Comparison of ENCODE assay signal across 20 cellular contexts in the genomic region with DNA sequence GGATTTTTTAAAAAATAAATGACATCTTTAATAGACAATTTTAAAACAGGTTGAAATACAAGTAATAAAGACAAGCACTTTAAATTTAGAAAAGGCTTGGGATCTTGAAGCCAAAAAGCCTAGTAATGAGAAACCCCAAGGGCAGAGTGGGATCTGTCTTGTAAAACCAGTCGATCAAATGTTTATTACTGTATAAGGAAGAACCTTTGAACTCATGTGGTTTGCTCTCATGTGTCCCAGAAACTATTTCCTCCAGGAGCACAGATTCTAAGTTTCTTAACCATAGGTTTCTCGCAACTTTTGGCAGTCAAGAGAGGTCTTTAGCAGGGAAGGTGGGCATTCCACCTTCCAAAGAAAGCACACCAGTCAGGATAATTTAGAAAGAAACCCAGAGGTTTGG.
DNase-seq lines count a peak whose midpoint lies in the region; ATAC-seq, FAIRE-seq and TF ChIP-seq lines count a peak whose summit lies in the region.
"Had no signal": no experiment of that assay in that cellular context is flagged by ENCODE, and none has a peak within 500 bp of the region (broad histone marks: within the 10 kb centered on the region; RNA-seq: fewer than 3 reads in every experiment).

No MANE protein-coding gene starts in this region.

- H3K4me3 ChIP-seq in breast epithelium (no peak overlapping the region), bronchial epithelial cell (ENCODE audit: low read depth, low read length) (no peak overlapping the region), keratinocyte (ENCODE audit: control insufficient read depth in 2 of 3, extremely low read depth in 1 of 3, insufficient read depth in 2 of 3, low read depth in 1 of 3, low read length in 3 of 3) (no peak overlapping the region), vagina (no peak overlapping the region), MM.1S (ENCODE audit: low read length) (no peak overlapping the region)
- H3K4me3 ChIP-seq: Peyer's patch had no signal

- no peaks in the 10 kb centered on the region for H4K20me1 ChIP-seq in keratinocyte (ENCODE audit: control insufficient read depth, extremely low read depth, insufficient read depth, low read length)
- H4K20me1 ChIP-seq in MM.1S (ENCODE audit: insufficient read depth, low read length): no peaks in the 10 kb centered on the region

- no peak overlapping the region for H2AFZ ChIP-seq in keratinocyte (ENCODE audit: control insufficient read depth, low read length)
- no peak overlapping the region for H2AFZ ChIP-seq in MM.1S (ENCODE audit: low read length)

- no peak for FAIRE-seq in bronchial epithelial cell (lab: Jason Lieb, UNC)
- no peak for FAIRE-seq in keratinocyte (lab: Jason Lieb, UNC)
- FAIRE-seq: G401.6, GM12892, H1 had no signal

- H3K27ac Mint-ChIP-seq in MCF 10A (ENCODE audit: low read depth, unreplicated experiment): peak overlapping the region; percentile 42
- H3K27ac Mint-ChIP-seq in stimulated activated memory B cell treated with anti-CD40 and anti-IgM and Interleukin-4, amounts not matched to agents 10 μg/mL and 1 μg/mL and 100 μg/mL, for 72 hours: no peak overlapping the region
- H3K27ac Mint-ChIP-seq: CD14-positive monocyte, HFFc6 had no signal

- H3K9me3 ChIP-seq in breast epithelium (no peaks in the 10 kb centered on the region), keratinocyte (ENCODE audit: control insufficient read depth, low read depth, low read length) (no peaks in the 10 kb centered on the region), vagina (no peaks in the 10 kb centered on the region), MM.1S (replicated peaks; ENCODE audit: insufficient read depth, low read length) (no peaks in the 10 kb centered on the region)
- H3K9me3 ChIP-seq: Caco-2, Peyer's patch had no signal

- TF ChIP-seq POLR2A in breast epithelium (IDR thresholded peaks at IDR 0.05) (no peak), vagina (IDR thresholded peaks at IDR 0.05) (no peak)

- no peak overlapping the region for H3K27ac ChIP-seq in breast epithelium
- no peak overlapping the region for H3K27ac ChIP-seq in keratinocyte (ENCODE audit: control insufficient read depth, insufficient read depth, low read length)
- peak overlapping the region; percentile 28 for H3K27ac ChIP-seq in vagina
- H3K27ac ChIP-seq in MM.1S (ENCODE audit: low read length): no peak overlapping the region
- H3K27ac ChIP-seq: Peyer's patch had no signal

- BruUV-seq in MCF 10A (replicated peaks; lab: Mats Ljungman, UMichigan): no TSS peak

- H3K9ac ChIP-seq in keratinocyte (ENCODE audit: control insufficient read depth, extremely low read depth, insufficient read depth, low read length) (no peak overlapping the region), MM.1S (ENCODE audit: low read length) (no peak overlapping the region)

- H3K9me2 ChIP-seq in MM.1S (replicated peaks; ENCODE audit: insufficient read depth, low read length): no peaks in the 10 kb centered on the region

- DNase-seq in MCF 10A (ENCODE audit: unreplicated experiment) (peak; percentile 19), breast epithelium (ENCODE audit: low spot score in 2 of 2) (no peak), bronchial epithelial cell (ENCODE audit: low read depth) (peak; percentile 31), keratinocyte (ENCODE audit: low read depth, low spot score) (no peak), vagina (ENCODE audit: extremely low spot score in 2 of 2) (no peak), medulla oblongata (ENCODE audit: extremely low spot score) (no peak), MM.1S (no peak)
- DNase-seq: Caco-2, DMS53, HFFc6, NCI-H1436 treated with DMSO at 0.1 percent for 48 hours, NCI-H345, Peyer's patch, SHP77 had no signal

- no peaks in the 10 kb centered on the region for H3K36me3 Mint-ChIP-seq in MCF 10A (ENCODE audit: insufficient read depth, unreplicated experiment)
- H3K36me3 Mint-ChIP-seq in stimulated activated memory B cell treated with anti-CD40 and anti-IgM and Interleukin-4, amounts not matched to agents 10 μg/mL and 1 μg/mL and 100 μg/mL, for 72 hours: no peaks in the 10 kb centered on the region
- H3K36me3 Mint-ChIP-seq: CD14-positive monocyte had no signal

- TF ChIP-seq CTCF in MCF 10A (IDR thresholded peaks at IDR 0.05; ENCODE audit: unreplicated experiment): no peak
- no peak for TF ChIP-seq CTCF in breast epithelium (IDR thresholded peaks at IDR 0.05)
- TF ChIP-seq CTCF in bronchial epithelial cell (IDR thresholded peaks at IDR 0.05; ENCODE audit: insufficient read depth, low read length, severe bottlenecking): no peak
- no peak for TF ChIP-seq CTCF in keratinocyte (optimal IDR thresholded peaks at IDR 0.05 in 1 of 3, IDR thresholded peaks at IDR 0.05 in 1 of 3, conservative IDR thresholded peaks at IDR 0.05 in 1 of 3; ENCODE audit: extremely low read depth in 1 of 3, insufficient read depth in 2 of 3, low read length in 3 of 3)
- no peak for TF ChIP-seq CTCF in vagina (IDR thresholded peaks at IDR 0.05)
- TF ChIP-seq CTCF in MM.1S (IDR thresholded peaks at IDR 0.05; ENCODE audit: low read length): no peak

- H3K79me2 ChIP-seq in keratinocyte (ENCODE audit: control insufficient read depth, insufficient read depth, low read length): no peaks in the 10 kb centered on the region
- no peaks in the 10 kb centered on the region for H3K79me2 ChIP-seq in MM.1S (ENCODE audit: low read length)

- dilution Hi-C loops in keratinocyte (cut with MboI; ENCODE audit: extremely low pct_ligation_motif_present, low sequenced_read_pairs): no loop called here

- no peaks in the 10 kb centered on the region for H3K9me1 ChIP-seq in keratinocyte (ENCODE audit: control insufficient read depth, extremely low read depth, insufficient read depth, low read length)

- H3K36me3 ChIP-seq in breast epithelium: no peaks in the 10 kb centered on the region
- H3K36me3 ChIP-seq in bronchial epithelial cell (ENCODE audit: control insufficient read depth, insufficient read depth, low read length): no peaks in the 10 kb centered on the region
- H3K36me3 ChIP-seq in keratinocyte (ENCODE audit: control insufficient read depth in 2 of 2, extremely low read depth in 1 of 2, insufficient read depth in 2 of 2, low read length in 2 of 2): no peaks in the 10 kb centered on the region
- H3K36me3 ChIP-seq in vagina: no peaks in the 10 kb centered on the region
- no peaks in the 10 kb centered on the region for H3K36me3 ChIP-seq in MM.1S (replicated peaks; ENCODE audit: insufficient read depth, low read length)
- H3K36me3 ChIP-seq: Peyer's patch had no signal

- POLR2A ChIA-PET in MCF 10A (lab: Yijun Ruan, JAX): interaction anchor here (0.6 to 2.9 kb wide), 5 partner anchors 9 to 168 kb away, joined by 3 to 11 read pairs (median 4); no protein-coding TSS in a partner anchor

- CTCF ChIA-PET in MCF 10A (lab: Yijun Ruan, JAX): interaction anchor here (0.6 kb wide), 1 partner anchor 117 kb away, joined by 4 read pairs; no protein-coding TSS in a partner anchor

- no peak overlapping the region for H3K4me3 Mint-ChIP-seq in MCF 10A (ENCODE audit: unreplicated experiment)
- H3K4me3 Mint-ChIP-seq in stimulated activated memory B cell treated with anti-CD40 and anti-IgM and Interleukin-4, amounts not matched to agents 10 μg/mL and 1 μg/mL and 100 μg/mL, for 72 hours: no peak overlapping the region
- H3K4me3 Mint-ChIP-seq: CD14-positive monocyte, HFFc6 had no signal

- H3K4me2 ChIP-seq in keratinocyte (ENCODE audit: control insufficient read depth, extremely low read depth, insufficient read depth, low read depth, low read length) (peak overlapping the region; percentile 30), MM.1S (ENCODE audit: low read depth, low read length) (no peak overlapping the region)

- ATAC-seq in stimulated activated memory B cell treated with anti-CD40 and anti-IgM and Interleukin-4, amounts not matched to agents 10 μg/mL and 1 μg/mL and 100 μg/mL, for 72 hours: no peak
- ATAC-seq: SK-N-SH treated with all-trans-retinoic acid at 6 μM for 48 hours had no signal

- H3K4me1 Mint-ChIP-seq in MCF 10A (ENCODE audit: insufficient read depth, unreplicated experiment): peaks cover 36% of the 10 kb centered on the region
- H3K4me1 Mint-ChIP-seq in stimulated activated memory B cell treated with anti-CD40 and anti-IgM and Interleukin-4, amounts not matched to agents 10 μg/mL and 1 μg/mL and 100 μg/mL, for 72 hours: no peaks in the 10 kb centered on the region
- H3K4me1 Mint-ChIP-seq: CD14-positive monocyte had no signal

- no peaks in the 10 kb centered on the region for H3F3A ChIP-seq in MM.1S (ENCODE audit: insufficient read depth, low read length)

- peaks cover 6% of the 10 kb centered on the region for H3K9me3 Mint-ChIP-seq in MCF 10A (ENCODE audit: unreplicated experiment)
- peaks cover 3% of the 10 kb centered on the region for H3K9me3 Mint-ChIP-seq in stimulated activated memory B cell treated with anti-CD40 and anti-IgM and Interleukin-4, amounts not matched to agents 10 μg/mL and 1 μg/mL and 100 μg/mL, for 72 hours

- H3K27me3 Mint-ChIP-seq in MCF 10A (ENCODE audit: insufficient read depth, unreplicated experiment): no peaks in the 10 kb centered on the region
- no peaks in the 10 kb centered on the region for H3K27me3 Mint-ChIP-seq in stimulated activated memory B cell treated with anti-CD40 and anti-IgM and Interleukin-4, amounts not matched to agents 10 μg/mL and 1 μg/mL and 100 μg/mL, for 72 hours

- intact Hi-C loops in MCF 10A (cut with micrococcal nuclease): no loop called here
- intact Hi-C loops in breast epithelium (cut with DNase I; ENCODE audit: low total_unique reads): loop anchor here (2.0 kb wide), 1 partner anchor 13 kb away; no protein-coding TSS in a partner anchor
- intact Hi-C loops in vagina (cut with DNase I): no loop called here

- H3K4me1 ChIP-seq in breast epithelium: no peaks in the 10 kb centered on the region
- H3K4me1 ChIP-seq in keratinocyte (ENCODE audit: control insufficient read depth, extremely low read depth, insufficient read depth, low read length): peaks cover 24% of the 10 kb centered on the region
- peaks cover 40% of the 10 kb centered on the region for H3K4me1 ChIP-seq in vagina
- H3K4me1 ChIP-seq in MM.1S (ENCODE audit: low read length): no peaks in the 10 kb centered on the region
- H3K4me1 ChIP-seq: Caco-2 had no signal

- no peaks in the 10 kb centered on the region for H3K27me3 ChIP-seq in breast epithelium
- no peaks in the 10 kb centered on the region for H3K27me3 ChIP-seq in bronchial epithelial cell (ENCODE audit: control insufficient read depth, insufficient read depth, low read length)
- H3K27me3 ChIP-seq in keratinocyte (ENCODE audit: control insufficient read depth, extremely low read depth, insufficient read depth, low read length): no peaks in the 10 kb centered on the region
- no peaks in the 10 kb centered on the region for H3K27me3 ChIP-seq in vagina
- no peaks in the 10 kb centered on the region for H3K27me3 ChIP-seq in MM.1S (replicated peaks; ENCODE audit: insufficient read depth, low read length)
- H3K27me3 ChIP-seq: Peyer's patch had no signal

Comparison
In these comparisons a context has a peak if more than half of its experiments do, and no peak if none do; other contexts are left out.
1. DNase-seq: peak in MCF 10A (single experiment) and bronchial epithelial cell (single experiment); none in breast epithelium (0 of 2), keratinocyte (single experiment), vagina (0 of 2), medulla oblongata (single experiment) and MM.1S (single experiment).